In the genomic region with DNA sequence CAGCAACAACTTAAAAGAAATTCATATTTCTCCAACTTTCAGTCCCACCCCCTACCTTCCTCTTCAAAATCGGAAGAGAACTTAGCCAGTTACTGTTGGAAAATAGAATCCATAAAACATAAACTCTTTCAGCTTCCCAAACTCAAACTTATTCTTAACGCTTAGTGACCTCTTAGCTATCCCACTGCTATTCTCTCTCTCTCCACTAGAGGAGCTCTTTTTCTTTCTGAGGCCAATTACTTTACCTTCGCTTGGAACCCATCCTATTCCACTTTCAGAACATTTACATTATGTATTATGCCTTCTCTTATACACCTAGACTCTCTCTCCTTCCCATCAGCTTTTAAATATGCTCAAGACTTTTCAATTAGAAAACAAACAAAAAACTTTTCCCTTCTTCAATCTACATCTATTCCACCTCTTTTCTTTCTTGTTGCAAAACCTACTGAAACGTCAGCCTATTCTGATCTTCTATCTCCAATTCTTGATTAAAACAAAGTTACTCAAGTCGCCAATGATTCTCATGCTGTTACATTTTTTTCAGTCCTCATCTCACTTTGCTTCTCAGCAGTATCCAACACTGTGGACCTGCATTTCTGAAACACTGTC, we compare ENCODE assay signal across 8 cellular contexts. TPM values are rescaled to one million over a fixed set of nuclear protein-coding genes. Genes with fewer than 3 reads are reported as not detected.
DNase-seq lines count a peak whose midpoint lies in the region; ATAC-seq and TF ChIP-seq lines count a peak whose summit lies in the region.

No MANE protein-coding gene starts in this region.

- TF ChIP-seq RAD21 in SK-N-SH (IDR thresholded peaks at IDR 0.05; ENCODE audit: low read length) = peak; percentile 60

- no peak overlapping the region for H2AFZ ChIP-seq in SK-N-SH (ENCODE audit: low read depth)

- TF ChIP-seq POLR2A in heart left ventricle (IDR thresholded peaks at IDR 0.05) = no peak
- TF ChIP-seq POLR2A in suprapubic skin (IDR thresholded peaks at IDR 0.05) = no peak

- H3K36me3 ChIP-seq in heart left ventricle (no peaks in the 10 kb centered on the region), SK-N-SH (replicated peaks in 1 of 2; ENCODE audit: control insufficient read depth in 1 of 2, insufficient read depth in 2 of 2, low read length in 1 of 2) (no peaks in the 10 kb centered on the region), suprapubic skin (no peaks in the 10 kb centered on the region)

- H3F3A ChIP-seq in SK-N-SH (replicated peaks; ENCODE audit: insufficient read depth) = no peaks in the 10 kb centered on the region

- H3K9me2 ChIP-seq in SK-N-SH = no peaks in the 10 kb centered on the region

- POLR2A ChIA-PET in SK-N-SH (lab: Yijun Ruan, JAX) = no interaction called here

- H3K4me3 ChIP-seq in heart left ventricle = no peak overlapping the region
- H3K4me3 ChIP-seq in SK-N-SH (ENCODE audit: low read depth in 2 of 2, low read length in 1 of 2) = no peak overlapping the region
- H3K4me3 ChIP-seq in fibroblast of villous mesenchyme (ENCODE audit: low read depth, low read length) = no peak overlapping the region
- H3K4me3 ChIP-seq in suprapubic skin = no peak overlapping the region

- H3K27me3 ChIP-seq in heart left ventricle (no peaks in the 10 kb centered on the region), SK-N-SH (ENCODE audit: insufficient read depth) (no peaks in the 10 kb centered on the region), suprapubic skin (peaks cover 8% of the 10 kb centered on the region)

- peak; percentile 73 to 88 (median 84) for TF ChIP-seq CTCF in heart left ventricle (IDR thresholded peaks at IDR 0.05)
- TF ChIP-seq CTCF in SK-N-SH (IDR thresholded peaks at IDR 0.05) = peak; percentile 89
- TF ChIP-seq CTCF in fibroblast of villous mesenchyme (IDR thresholded peaks at IDR 0.05; ENCODE audit: insufficient read depth, low read depth, low read length) = peak; percentile 96
- TF ChIP-seq CTCF in suprapubic skin (IDR thresholded peaks at IDR 0.05) = peak; percentile 61 to 85

- no peak for TF ChIP-seq EP300 in SK-N-SH (IDR thresholded peaks at IDR 0.05; ENCODE audit: borderline replicate concordance in 1 of 2, low read depth in 1 of 2, low read length in 1 of 2)
- TF ChIP-seq EP300 in suprapubic skin (IDR thresholded peaks at IDR 0.05) = no peak

- H3K9ac ChIP-seq in SK-N-SH = no peak overlapping the region

- peaks cover 0 to 5% (median 0%) of the 10 kb centered on the region in 12 donors for H3K4me1 ChIP-seq in heart left ventricle
- H3K4me1 ChIP-seq in SK-N-SH (ENCODE audit: control insufficient read depth in 1 of 2, insufficient read depth in 2 of 2, low read depth in 1 of 2, low read length in 1 of 2) = no peaks in the 10 kb centered on the region
- H3K4me1 ChIP-seq in suprapubic skin = no peaks in the 10 kb centered on the region

- H3K79me2 ChIP-seq in SK-N-SH (ENCODE audit: insufficient read depth) = no peaks in the 10 kb centered on the region

- DNase-seq in heart left ventricle = no peak
- DNase-seq in cardiac septum (ENCODE audit: low spot score) = no peak
- peak; percentile 66 for DNase-seq in HuH-7 (ENCODE audit: low spot score)
- peak; percentile 55 for DNase-seq in SK-N-SH
- peak; percentile 35 for DNase-seq in fibroblast of villous mesenchyme (ENCODE audit: low read depth)
- DNase-seq in suprapubic skin (ENCODE audit: low spot score in 2 of 2) = no peak

- H3K9me3 ChIP-seq in heart left ventricle (no peaks in the 10 kb centered on the region), SK-N-SH (no peaks in the 10 kb centered on the region), suprapubic skin (no peaks in the 10 kb centered on the region)

- H4K20me1 ChIP-seq in SK-N-SH (ENCODE audit: insufficient read depth) = no peaks in the 10 kb centered on the region

- WGBS in heart left ventricle, 4 donors = 34 to 42% (median 36%) methylated on average over 5 of the region's 5 CpGs
- 30% methylated on average over 5 of the region's 5 CpGs for WGBS in SK-N-SH (ENCODE audit: low lambda C conversion rate)
- WGBS in suprapubic skin = 41% methylated on average over 5 of the region's 5 CpGs

- no peak for ATAC-seq in heart left ventricle
- no peak for ATAC-seq in GM21390 (IDR thresholded peaks at IDR 0.05; ENCODE audit: unreplicated experiment)
- no peak for ATAC-seq in GM18870 (IDR thresholded peaks at IDR 0.05; ENCODE audit: unreplicated experiment)

- intact Hi-C loops in heart left ventricle (cut with DNase I) = no loop called here
- intact Hi-C loops in cardiac septum (cut with DNase I) = no loop called here

- CTCF ChIA-PET in SK-N-SH (lab: Yijun Ruan, JAX) = interaction anchor here (0.6 to 3.4 kb wide), 45 partner anchors 9 to 915 kb away, joined by 3 to 27 read pairs (median 4); a partner anchor contains a TSS

- H3K27ac ChIP-seq in heart left ventricle = no peak overlapping the region
- H3K27ac ChIP-seq in SK-N-SH (ENCODE audit: low read depth in 2 of 2, low read length in 1 of 2) = no peak overlapping the region
- no peak overlapping the region for H3K27ac ChIP-seq in suprapubic skin

- H3K4me2 ChIP-seq in SK-N-SH = no peak overlapping the region

TF ChIP-seq in SK-N-SH, 30 proteins besides CTCF, POLR2A, EP300 and RAD21:
- TF ChIP-seq TAF1 (IDR thresholded peaks at IDR 0.05; ENCODE audit: borderline replicate concordance, low read depth, low read length) = no peak
- peak; percentile 30 for TF ChIP-seq SMC3 (IDR thresholded peaks at IDR 0.05; ENCODE audit: low read depth, low read length)

RNA-seq across cellular contexts. Expression of a gene that starts 13.4 kb away (rescaled TPM):
- total RNA-seq in heart left ventricle (not detected), cardiac septum (not detected), fibroblast of villous mesenchyme (not detected in 2 replicates), suprapubic skin (not detected)
- polyA plus RNA-seq in heart left ventricle (not detected), SK-N-SH (2012; rRNA removed) (not detected in 2 replicates)
- polyA plus RNA-seq in SK-N-SH (2012; cell fraction: cytosol; rRNA removed) = not detected in 2 replicates
- polyA plus RNA-seq in SK-N-SH (2012; cell fraction: nucleus; rRNA removed) = not detected in 2 replicates

Comparison
In these comparisons a context has a peak if more than half of its experiments do, and no peak if none do; other contexts are left out.
1. DNase-seq: peak in HuH-7 (single experiment), SK-N-SH (single experiment) and fibroblast of villous mesenchyme (single experiment); none in heart left ventricle (0 of 5), cardiac septum (single experiment) and suprapubic skin (0 of 2).
2. Peak in every context shown above with its lines, with median percentiles within 50 percentile points of each other: CTCF ChIP-seq.